ENCODE assay signal across 1 cellular context in genomic region chr7:152419473-152420429, GRCh38.
TF ChIP-seq lines count a peak whose summit lies in the region.

No MANE protein-coding gene starts in this region.

TF ChIP-seq in GM23338, 12 proteins besides CTCF, POLR2A, EP300 and RAD21 (continued from another document):
- no peak for TF ChIP-seq ZNF462 (CRISPR knock-in tag; IDR thresholded peaks at IDR 0.05)
- TF ChIP-seq POLR2AphosphoS5 (IDR thresholded peaks at IDR 0.05; ENCODE audit: low read depth), result no peak
- no peak for TF ChIP-seq ZNF114 (CRISPR knock-in tag; IDR thresholded peaks at IDR 0.05)
